In genomic region chr1:165877940-165878556, GRCh38 we compare ENCODE assay signal across 9 cellular contexts. TPM values are rescaled to one million over a fixed set of nuclear protein-coding genes. Genes with fewer than 3 reads are reported as not detected.
DNase-seq lines count a peak whose midpoint lies in the region; ATAC-seq and TF ChIP-seq lines count a peak whose summit lies in the region.
"Had no signal": no experiment of that assay in that cellular context is flagged by ENCODE, and none has a peak within 500 bp of the region (broad histone marks: within the 10 kb centered on the region; RNA-seq: fewer than 3 reads in every experiment).

No MANE protein-coding gene starts in this region.

- H3K4me1 ChIP-seq in endodermal cell (ENCODE audit: control insufficient read depth, insufficient read depth, low read length) = peaks cover 15% of the 10 kb centered on the region
- H3K4me1 ChIP-seq in uterus = no peaks in the 10 kb centered on the region

- ATAC-seq in GM18870 (IDR thresholded peaks at IDR 0.05; ENCODE audit: unreplicated experiment) = peak; percentile 76
- ATAC-seq in GM21528 (IDR thresholded peaks at IDR 0.05; ENCODE audit: low FRiP score, unreplicated experiment) = peak; percentile 62
- ATAC-seq in HG03354 (IDR thresholded peaks at IDR 0.05; ENCODE audit: poor library complexity, severe bottlenecking, unreplicated experiment) = peak; percentile 70

- H3K9ac ChIP-seq in endodermal cell (ENCODE audit: extremely low read depth, low read length, poor library complexity, severe bottlenecking) = no peak overlapping the region

- H3K4me3 ChIP-seq in endodermal cell (ENCODE audit: low read length) = peak overlapping the region; percentile 31
- no peak overlapping the region for H3K4me3 ChIP-seq in uterus

- no peak overlapping the region for H3K4me3 Mint-ChIP-seq in endodermal cell
- H3K4me3 Mint-ChIP-seq: activated CD4-positive, alpha-beta T cell treated with anti-CD3 and anti-CD28 coated beads, Interleukin-2, amount 10 ng/mL, durations not matched to agents 7 days and 5 days; stimulated activated naive CD8-positive, alpha-beta T cell treated with anti-CD3 and anti-CD28 coated beads, Interleukin-15, Interleukin-2, amounts not matched to agents 100 ng/mL and 50 ng/mL, for 24 hours had no signal

- H3K9me3 Mint-ChIP-seq in endodermal cell = peaks cover 40% of the 10 kb centered on the region
- H3K9me3 Mint-ChIP-seq: stimulated activated naive CD8-positive, alpha-beta T cell treated with anti-CD3 and anti-CD28 coated beads, Interleukin-15, Interleukin-2, amounts not matched to agents 100 ng/mL and 50 ng/mL, for 24 hours had no signal

- H3K27ac Mint-ChIP-seq in endodermal cell = no peak overlapping the region
- H3K27ac Mint-ChIP-seq: activated CD4-positive, alpha-beta T cell treated with anti-CD3 and anti-CD28 coated beads, Interleukin-2, amount 10 ng/mL, durations not matched to agents 7 days and 5 days; stimulated activated naive CD8-positive, alpha-beta T cell treated with anti-CD3 and anti-CD28 coated beads, Interleukin-15, Interleukin-2, amounts not matched to agents 100 ng/mL and 50 ng/mL, for 24 hours had no signal

- H3K27me3 ChIP-seq in endodermal cell (ENCODE audit: control insufficient read depth, insufficient read depth, low read length, poor library complexity, severe bottlenecking) (no peaks in the 10 kb centered on the region), uterus (no peaks in the 10 kb centered on the region)

- peaks cover 45% of the 10 kb centered on the region for H3K36me3 Mint-ChIP-seq in endodermal cell (ENCODE audit: low read depth)

- no peak for TF ChIP-seq POLR2A in uterus (IDR thresholded peaks at IDR 0.05)

- peaks cover 18% of the 10 kb centered on the region for H3K4me1 Mint-ChIP-seq in endodermal cell

- H3K27ac ChIP-seq in endodermal cell (ENCODE audit: low read depth, low read length) (no peak overlapping the region), uterus (no peak overlapping the region)

- intact Hi-C loops in uterus (cut with DNase I; ENCODE audit: low total_unique reads) = no loop called here

- peaks cover 16% of the 10 kb centered on the region for H3K36me3 ChIP-seq in endodermal cell (ENCODE audit: control insufficient read depth, insufficient read depth, low read length)
- H3K36me3 ChIP-seq in uterus = no peaks in the 10 kb centered on the region

- H3K9me3 ChIP-seq in endodermal cell (ENCODE audit: control insufficient read depth, low read length) = peaks cover 36% of the 10 kb centered on the region
- no peaks in the 10 kb centered on the region for H3K9me3 ChIP-seq in uterus

- DNase-seq in endodermal cell = no peak
- no peak for DNase-seq in dermis blood vessel endothelial cell
- DNase-seq in uterus = no peak
- no peak for DNase-seq in foreskin melanocyte
- DNase-seq: activated CD4-positive, alpha-beta T cell treated with anti-CD3 and anti-CD28 coated beads, Interleukin-2, amount 10 ng/mL, durations not matched to agents 7 days and 5 days had no signal

- TF ChIP-seq CTCF in endodermal cell (conservative IDR thresholded peaks at IDR 0.05) = no peak
- TF ChIP-seq CTCF in uterus (IDR thresholded peaks at IDR 0.05) = no peak

- WGBS in endodermal cell (ENCODE audit: insufficient coverage in 1 of 2, insufficient read length in 1 of 2), 2 experiments = 81 to 95% methylated on average over 6 to 7 of the region's 7 CpGs

- no peaks in the 10 kb centered on the region for H3K27me3 Mint-ChIP-seq in endodermal cell (ENCODE audit: insufficient read depth)
- H3K27me3 Mint-ChIP-seq: activated CD4-positive, alpha-beta T cell treated with anti-CD3 and anti-CD28 coated beads, Interleukin-2, amount 10 ng/mL, durations not matched to agents 7 days and 5 days had no signal

RNA-seq across cellular contexts. Expression of gene UCK2, which starts 50.6 kb away (rescaled TPM):
- total RNA-seq in endodermal cell (10 to 100 TPM; 65.8 to 73.6 TPM), dermis blood vessel endothelial cell (84.7 and 86.3 TPM in 2 replicates), uterus (10 to 100 TPM in 3 of 4 donors, 1 to 10 TPM in 1; 3.5 to 34.1 (median 25.7) TPM)
- 56.3 TPM for polyA plus RNA-seq in endodermal cell (2013, experiment 1 of 2)
- polyA plus RNA-seq in endodermal cell (2013, experiment 2 of 2) = 54.6 TPM
